ENCODE assay signal across 1 cellular context in genomic region chr19:36528194-36528920, GRCh38.
A peak's percentile ranks its signal among the peaks of the same experiment; 100 is the strongest.
TF ChIP-seq lines count a peak whose summit lies in the region.

ZNF260 (minus strand) TSS chr19:36528271; CDS start chr19:36515238, 13,033 bp downstream.

TF ChIP-seq in HepG2, 621 proteins besides CTCF, POLR2A, EP300 and RAD21 (continued from another document and continues in another):
- TF ChIP-seq ZNF646 (CRISPR knock-in tag; IDR thresholded peaks at IDR 0.05) (no peak), DMTF1 (CRISPR knock-in tag; IDR thresholded peaks at IDR 0.05) (no peak), TAF1 (CRISPR knock-in tag; IDR thresholded peaks at IDR 0.05) (peak; percentile 83; the same call in 1 of the 2 replicates), ATF7-NPFF (CRISPR knock-in tag; IDR thresholded peaks at IDR 0.05; ENCODE audit: low read depth) (peak; percentile 73), MNT (IDR thresholded peaks at IDR 0.05) (0 out of 2 replicates have a peak, but pooled peaks have one; percentile 28), NR2F6 (IDR thresholded peaks at IDR 0.05) (no peak), NR2F6 (CRISPR knock-in tag; IDR thresholded peaks at IDR 0.05) (peak; percentile 41; the same call in 1 of the 2 replicates), GTF3A (CRISPR knock-in tag; conservative IDR thresholded peaks at IDR 0.05) (0 out of 2 replicates have a peak, but pooled peaks have one; percentile 65), CREBL2 (CRISPR knock-in tag; IDR thresholded peaks at IDR 0.05; ENCODE audit: borderline replicate concordance) (peak; percentile 56; the same call in 1 of the 2 replicates), DR1 (CRISPR knock-in tag; IDR thresholded peaks at IDR 0.05) (0 out of 2 replicates have a peak, but pooled peaks have one; percentile 41), ZNF816 (CRISPR knock-in tag; IDR thresholded peaks at IDR 0.05; ENCODE audit: borderline replicate concordance) (no peak), PRDM10 (CRISPR knock-in tag; IDR thresholded peaks at IDR 0.05; ENCODE audit: low read depth) (no peak), RELA (CRISPR knock-in tag; IDR thresholded peaks at IDR 0.05) (no peak), XBP1 (CRISPR knock-in tag; IDR thresholded peaks at IDR 0.05) (0 out of 2 replicates have a peak, but pooled peaks have one; percentile 28), ZNF354B (CRISPR knock-in tag; IDR thresholded peaks at IDR 0.05) (no peak), ZNF777 (CRISPR knock-in tag; IDR thresholded peaks at IDR 0.05) (peak; percentile 46; the same call in 1 of the 2 replicates), NR2C2 (CRISPR knock-in tag; IDR thresholded peaks at IDR 0.05; ENCODE audit: borderline replicate concordance) (peak; percentile 88), ZNF800 (CRISPR knock-in tag; IDR thresholded peaks at IDR 0.05) (0 out of 2 replicates have a peak, but pooled peaks have one; percentile 41), MYC (CRISPR knock-in tag; IDR thresholded peaks at IDR 0.05; ENCODE audit: borderline replicate concordance) (peak; percentile 90; the same call in 1 of the 2 replicates), SRY (CRISPR knock-in tag; IDR thresholded peaks at IDR 0.05) (peak; percentile 24; the same call in 1 of the 2 replicates), ZNF350 (CRISPR knock-in tag; IDR thresholded peaks at IDR 0.05; ENCODE audit: borderline replicate concordance, low read depth) (peak; percentile 88), ZNF331 (CRISPR knock-in tag; IDR thresholded peaks at IDR 0.05) (peak; percentile 21; the same call in 1 of the 2 replicates), PITX1 (CRISPR knock-in tag; IDR thresholded peaks at IDR 0.05) (peak; percentile 84), ZNF775 (CRISPR knock-in tag; IDR thresholded peaks at IDR 0.05; ENCODE audit: borderline replicate concordance) (peak; percentile 54; the same call in 1 of the 2 replicates), BCL6 (CRISPR knock-in tag; IDR thresholded peaks at IDR 0.05) (no peak), HOMEZ (CRISPR knock-in tag; IDR thresholded peaks at IDR 0.05; ENCODE audit: low read depth) (peak; percentile 50; the same call in 1 of the 2 replicates), RFXANK (CRISPR knock-in tag; IDR thresholded peaks at IDR 0.05) (0 out of 2 replicates have a peak, but pooled peaks have one; percentile 47), ZNF570 (CRISPR knock-in tag; IDR thresholded peaks at IDR 0.05; ENCODE audit: borderline replicate concordance) (0 out of 2 replicates have a peak, but pooled peaks have one; percentile 24), CREB3 (CRISPR knock-in tag; IDR thresholded peaks at IDR 0.05) (no peak), KMT2A (CRISPR knock-in tag; IDR thresholded peaks at IDR 0.05) (peak; percentile 80), KMT2B (CRISPR knock-in tag; IDR thresholded peaks at IDR 0.05) (peak; percentile 84), ZNF737 (CRISPR knock-in tag; IDR thresholded peaks at IDR 0.05; ENCODE audit: borderline replicate concordance) (peak; percentile 19; the same call in 1 of the 2 replicates), FOXJ3 (CRISPR knock-in tag; IDR thresholded peaks at IDR 0.05; ENCODE audit: borderline replicate concordance) (0 out of 2 replicates have a peak, but pooled peaks have one; percentile 23), CERS6 (CRISPR knock-in tag; IDR thresholded peaks at IDR 0.05) (no peak), SOX13 (IDR thresholded peaks at IDR 0.05) (0 out of 2 replicates have a peak, but pooled peaks have one; percentile 5), SOX13 (CRISPR knock-in tag; conservative IDR thresholded peaks at IDR 0.05 in 1 of 2, IDR thresholded peaks at IDR 0.05 in 1 of 2) (peak in 1 of 2 experiments; percentile 13; a peak in 1 of 4 replicates)
